In the genomic region with DNA sequence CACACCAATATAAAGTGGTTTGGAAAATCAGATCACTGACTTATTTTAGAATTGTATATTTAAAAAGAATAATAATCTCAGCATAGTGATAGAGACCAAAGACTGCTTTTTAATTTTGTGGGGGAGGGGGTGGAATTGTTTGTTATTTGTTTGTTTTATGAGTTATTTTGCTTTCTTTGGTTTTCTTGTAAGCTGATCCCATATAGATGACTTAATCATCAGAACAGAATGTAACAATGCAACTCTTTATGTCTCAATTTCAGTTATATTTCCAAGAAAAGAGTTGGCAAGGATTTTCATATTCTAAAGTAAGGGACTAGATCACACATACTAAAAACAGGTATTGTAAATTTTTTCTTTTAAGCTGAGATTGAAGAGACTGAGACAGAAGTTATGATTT, we compare ENCODE assay signal across 16 cellular contexts.
DNase-seq lines count a peak whose midpoint lies in the region; ATAC-seq, FAIRE-seq and TF ChIP-seq lines count a peak whose summit lies in the region.
"Had no signal": no experiment of that assay in that cellular context is flagged by ENCODE, and none has a peak within 500 bp of the region (broad histone marks: within the 10 kb centered on the region; RNA-seq: fewer than 3 reads in every experiment).

No MANE protein-coding gene starts in this region.

- peak; percentile 62 for ATAC-seq in PC-3
- no peak for ATAC-seq in HG02981 (IDR thresholded peaks at IDR 0.05; ENCODE audit: unreplicated experiment)

- H3K36me3 ChIP-seq in PC-3 (ENCODE audit: low read depth, low read length) (no peaks in the 10 kb centered on the region), mammary epithelial cell (ENCODE audit: insufficient read depth, low read length) (no peaks in the 10 kb centered on the region), skeletal muscle satellite cell (ENCODE audit: insufficient read depth, low read length) (no peaks in the 10 kb centered on the region)

- H3K27me3 ChIP-seq in PC-3 (ENCODE audit: low read length) (no peaks in the 10 kb centered on the region), mammary epithelial cell (ENCODE audit: insufficient read depth, low read length) (no peaks in the 10 kb centered on the region), skeletal muscle satellite cell (ENCODE audit: control insufficient read depth, insufficient read depth, low read length) (no peaks in the 10 kb centered on the region)

- H3K79me2 ChIP-seq in PC-3 (ENCODE audit: low read length) = no peaks in the 10 kb centered on the region
- no peaks in the 10 kb centered on the region for H3K79me2 ChIP-seq in mammary epithelial cell (ENCODE audit: insufficient read depth, low read length)

- in situ Hi-C loops in mammary epithelial cell (cut with MboI; ENCODE audit: low sequenced_read_pairs in 2 of 2) = no loop called here

- POLR2A ChIA-PET in PC-3 (lab: Charles Lee; ENCODE audit: unreplicated experiment) = no interaction called here

- no peaks in the 10 kb centered on the region for H3F3A ChIP-seq in PC-3 (ENCODE audit: low read length, unreplicated experiment)

- BruUV-seq in PC-3 (replicated peaks; lab: Mats Ljungman, UMichigan) (no TSS peak), mammary epithelial cell (replicated peaks; lab: Mats Ljungman, UMichigan) (no TSS peak)

- H4K20me1 ChIP-seq in PC-3 (ENCODE audit: low read length) (no peaks in the 10 kb centered on the region), mammary epithelial cell (ENCODE audit: insufficient read depth, low read length) (no peaks in the 10 kb centered on the region)

- dilution Hi-C loops in mammary epithelial cell (cut with HindIII; ENCODE audit: low sequenced_read_pairs) = no loop called here

- H3K9me2 ChIP-seq in PC-3 (replicated peaks; ENCODE audit: low read length) = no peaks in the 10 kb centered on the region

- intact Hi-C loops in PC-3 (cut with micrococcal nuclease) = no loop called here
- intact Hi-C loops in mammary epithelial cell (cut with micrococcal nuclease) = no loop called here

- CTCF ChIA-PET in PC-3 (lab: Charles Lee) = no interaction called here
- CTCF ChIA-PET in mammary epithelial cell (lab: Charles Lee; ENCODE audit: low non-redundant PET) = no interaction called here

- no peak for TF ChIP-seq CTCF in PC-3 (conservative IDR thresholded peaks at IDR 0.05; ENCODE audit: low read depth, low read length)
- no peak for TF ChIP-seq CTCF in mammary epithelial cell (conservative IDR thresholded peaks at IDR 0.05 in 1 of 2, IDR thresholded peaks at IDR 0.05 in 1 of 2; ENCODE audit: extremely low read depth in 1 of 2, insufficient read depth in 1 of 2, low read depth in 1 of 2, low read length in 2 of 2)

- DNase-seq in PC-3 (peak; percentile 76), mammary epithelial cell (peak; percentile 23), fibroblast of peridontal ligament (ENCODE audit: extremely low read depth) (peak; percentile 35), NCI-H1417 treated with DMSO at 0.1 percent for 48 hours (lab: John Stamatoyannopoulos, UW) (no peak), frontal cortex (ENCODE audit: low spot score in 2 of 2) (no peak)
- DNase-seq: Calu3; CD4-positive, CD25-positive, alpha-beta regulatory T cell; Kasumi-1; NCI-H1417; NCI-H1930; NCI-H2171; NCI-H446; NCI-H69 had no signal

- H3K4me2 ChIP-seq in PC-3 (ENCODE audit: low read length) (peak overlapping the region; percentile 35), mammary epithelial cell (ENCODE audit: insufficient read depth, low read depth, low read length) (peak overlapping the region; percentile 9), skeletal muscle satellite cell (ENCODE audit: low read length) (peak overlapping the region; percentile 65)

- H3K4me3 ChIP-seq in PC-3 (ENCODE audit: low read length) = no peak overlapping the region
- no peak overlapping the region for H3K4me3 ChIP-seq in mammary epithelial cell (replicated peaks in 1 of 3; ENCODE audit: insufficient read depth in 1 of 3, low read depth in 2 of 3, low read length in 3 of 3)
- no peak overlapping the region for H3K4me3 ChIP-seq in skeletal muscle satellite cell (ENCODE audit: low read length)

- H3K27ac ChIP-seq in PC-3 (ENCODE audit: low read length) (peak overlapping the region; percentile 19; the same call in 1 of the 2 replicates), mammary epithelial cell (ENCODE audit: insufficient read depth, low read depth, low read length) (no peak overlapping the region)

- H3K9me3 ChIP-seq in PC-3 (ENCODE audit: low read length) (no peaks in the 10 kb centered on the region), mammary epithelial cell (replicated peaks; ENCODE audit: insufficient read depth, low read length) (no peaks in the 10 kb centered on the region), skeletal muscle satellite cell (replicated peaks; ENCODE audit: low read length) (no peaks in the 10 kb centered on the region)

- peaks cover 35% of the 10 kb centered on the region for H3K4me1 ChIP-seq in PC-3 (ENCODE audit: insufficient read depth, low read length)
- peaks cover 23% of the 10 kb centered on the region for H3K4me1 ChIP-seq in mammary epithelial cell (ENCODE audit: insufficient read depth, low read length)
- H3K4me1 ChIP-seq in skeletal muscle satellite cell (ENCODE audit: control insufficient read depth, insufficient read depth, low read length) = peaks cover 42% of the 10 kb centered on the region

- H2AFZ ChIP-seq in PC-3 (ENCODE audit: low read length) (no peak overlapping the region), mammary epithelial cell (ENCODE audit: low read depth, low read length) (no peak overlapping the region)

- no peak overlapping the region for H3K9ac ChIP-seq in PC-3 (ENCODE audit: low read length)
- H3K9ac ChIP-seq in mammary epithelial cell (ENCODE audit: insufficient read depth, low read length) = no peak overlapping the region
- no peak overlapping the region for H3K9ac ChIP-seq in skeletal muscle satellite cell (ENCODE audit: low read depth, low read length)

- FAIRE-seq in frontal cortex (lab: Jason Lieb, UNC) = no peak
- FAIRE-seq: GM19239 had no signal

Comparison
In these comparisons a context has a peak if more than half of its experiments do, and no peak if none do; other contexts are left out.
1. DNase-seq: peak in PC-3 (single experiment), mammary epithelial cell (single experiment) and fibroblast of peridontal ligament (single experiment); none in NCI-H1417 treated with DMSO at 0.1 percent for 48 hours (single experiment) and frontal cortex (0 of 2).
2. H3K4me2 ChIP-seq: peak in every context shown above with its lines; median percentile 65 in skeletal muscle satellite cell; 35 in PC-3; 9 in mammary epithelial cell.